In the genomic region with DNA sequence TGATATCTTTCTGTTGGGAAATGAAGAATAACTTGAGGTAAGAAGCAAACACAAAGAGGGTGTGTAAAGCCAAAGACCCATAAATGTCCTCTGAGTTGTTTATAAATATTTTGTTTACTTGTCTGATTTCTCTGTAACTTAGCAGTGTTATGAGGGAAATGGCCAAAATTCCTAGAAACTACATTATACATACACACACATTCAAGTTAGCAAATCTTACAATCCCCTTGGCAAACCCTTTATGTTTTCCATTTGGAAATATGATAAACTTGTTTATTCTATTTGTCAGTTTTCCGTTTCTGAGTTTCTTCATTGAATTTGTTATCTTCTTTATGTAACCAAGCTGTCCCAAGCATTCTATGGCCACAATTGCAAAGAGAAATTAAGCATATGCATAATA, we compare ENCODE assay signal across 22 cellular contexts.
DNase-seq lines count a peak whose midpoint lies in the region; TF ChIP-seq lines count a peak whose summit lies in the region.
"Had no signal": no experiment of that assay in that cellular context is flagged by ENCODE, and none has a peak within 500 bp of the region (broad histone marks: within the 10 kb centered on the region; RNA-seq: fewer than 3 reads in every experiment).

No MANE protein-coding gene starts in this region.

- no peaks in the 10 kb centered on the region for H3K27me3 Mint-ChIP-seq in nephron (ENCODE audit: low read depth)

- H3K4me1 ChIP-seq in PC-9 (replicated peaks; ENCODE audit: insufficient read depth) (no peaks in the 10 kb centered on the region), mammary epithelial cell (ENCODE audit: insufficient read depth, low read length) (no peaks in the 10 kb centered on the region)
- H3K4me1 ChIP-seq: A549 had no signal

- peaks cover 7% of the 10 kb centered on the region for H3K9me3 Mint-ChIP-seq in nephron

- BruUV-seq in PC-9 (replicated peaks; lab: Mats Ljungman, UMichigan), result no TSS peak
- no TSS peak for BruUV-seq in mammary epithelial cell (replicated peaks; lab: Mats Ljungman, UMichigan)

- H3K4me1 Mint-ChIP-seq in nephron, result peaks cover 25% of the 10 kb centered on the region
- H3K4me1 Mint-ChIP-seq: CD8-positive, alpha-beta memory T cell had no signal

- H3K27ac Mint-ChIP-seq in nephron, result peak overlapping the region in 2 of 3 experiments; percentile 22 to 56
- H3K27ac Mint-ChIP-seq: B cell; CD4-positive, alpha-beta T cell; CD8-positive, alpha-beta memory T cell had no signal

- H3K9me3 ChIP-seq in PC-9 (ENCODE audit: insufficient read depth, low read depth) (peaks cover 11% of the 10 kb centered on the region; the same call in 1 of the 2 replicates), mammary epithelial cell (replicated peaks; ENCODE audit: insufficient read depth, low read length) (peaks cover under 1% of the 10 kb centered on the region)

- intact Hi-C loops in PC-9 (cut with micrococcal nuclease; ENCODE audit: unreplicated experiment) (no loop called here), mammary epithelial cell (cut with micrococcal nuclease) (no loop called here)

- DNase-seq in PC-9, result no peak
- peak; percentile 73 for DNase-seq in fibroblast of pulmonary artery (ENCODE audit: low read depth)
- DNase-seq in mammary epithelial cell, result no peak
- no peak for DNase-seq in RPMI8226
- DNase-seq: AML-193; CD4-positive, alpha-beta T cell; CD8-positive, alpha-beta memory T cell; COR-L47; DMS 273 treated with DMSO at 0.1 percent for 48 hours; DMS153; DMS53; DMS79; DND-41; EL; GDM1 had no signal

- no peak overlapping the region for H3K9ac ChIP-seq in mammary epithelial cell (ENCODE audit: insufficient read depth, low read length)
- H3K9ac ChIP-seq: BLaER1 treated with 17β-estradiol and CSF1 and Interleukin-3, amounts not matched to agents 10 nM and 100 nM had no signal

- in situ Hi-C loops in mammary epithelial cell (cut with MboI; ENCODE audit: low sequenced_read_pairs in 2 of 2), result no loop called here

- 0 out of 2 replicates have a peak overlapping the region, but pooled peaks have one; percentile 13 for H2AFZ ChIP-seq in PC-9
- H2AFZ ChIP-seq in mammary epithelial cell (ENCODE audit: low read depth, low read length), result no peak overlapping the region

- CTCF ChIA-PET in PC-9 (lab: Charles Lee) (no interaction called here), mammary epithelial cell (lab: Charles Lee; ENCODE audit: low non-redundant PET) (no interaction called here)

- WGBS in mammary epithelial cell (ENCODE audit: low coverage, missing lambda C conversion rate), result 88% methylated on average over 1 of the region's 1 CpG

- dilution Hi-C loops in mammary epithelial cell (cut with HindIII; ENCODE audit: low sequenced_read_pairs), result no loop called here

- H3K4me3 Mint-ChIP-seq in nephron, result no peak overlapping the region
- H3K4me3 Mint-ChIP-seq: B cell; CD4-positive, alpha-beta T cell; CD8-positive, alpha-beta memory T cell had no signal

- H3K27ac ChIP-seq in PC-9 (no peak overlapping the region), mammary epithelial cell (ENCODE audit: insufficient read depth, low read depth, low read length) (no peak overlapping the region)
- H3K27ac ChIP-seq: 22Rv1; A549; BLaER1 treated with 17β-estradiol and CSF1 and Interleukin-3, amounts not matched to agents 10 nM and 100 nM; C4-2B had no signal

- H3K36me3 Mint-ChIP-seq in nephron (ENCODE audit: low read depth), result peaks cover 1% of the 10 kb centered on the region
- H3K36me3 Mint-ChIP-seq: CD8-positive, alpha-beta memory T cell had no signal

- no peaks in the 10 kb centered on the region for H3K9me2 ChIP-seq in PC-9 (ENCODE audit: insufficient read depth)

- TF ChIP-seq CTCF in PC-9 (conservative IDR thresholded peaks at IDR 0.05), result no peak
- TF ChIP-seq CTCF in fibroblast of pulmonary artery (IDR thresholded peaks at IDR 0.05; ENCODE audit: low read length, missing control alignments), result no peak
- no peak for TF ChIP-seq CTCF in nephron (IDR thresholded peaks at IDR 0.05; ENCODE audit: unreplicated experiment in 3 of 3)
- no peak for TF ChIP-seq CTCF in mammary epithelial cell (conservative IDR thresholded peaks at IDR 0.05 in 1 of 2, IDR thresholded peaks at IDR 0.05 in 1 of 2; ENCODE audit: extremely low read depth in 1 of 2, insufficient read depth in 1 of 2, low read depth in 1 of 2, low read length in 2 of 2)

- no peaks in the 10 kb centered on the region for H3K36me3 ChIP-seq in PC-9 (ENCODE audit: low read depth)
- H3K36me3 ChIP-seq in mammary epithelial cell (ENCODE audit: insufficient read depth, low read length), result no peaks in the 10 kb centered on the region
- H3K36me3 ChIP-seq: BLaER1 treated with 17β-estradiol and CSF1 and Interleukin-3, amounts not matched to agents 10 nM and 100 nM had no signal

- no peak overlapping the region for H3K4me3 ChIP-seq in PC-9
- no peak overlapping the region for H3K4me3 ChIP-seq in fibroblast of pulmonary artery (replicated peaks; ENCODE audit: low read depth, low read length)
- no peak overlapping the region for H3K4me3 ChIP-seq in mammary epithelial cell (replicated peaks in 1 of 3; ENCODE audit: insufficient read depth in 1 of 3, low read depth in 2 of 3, low read length in 3 of 3)
- H3K4me3 ChIP-seq: A549; BLaER1 treated with 17β-estradiol and CSF1 and Interleukin-3, amounts not matched to agents 10 nM and 100 nM; GM12878 had no signal

- H4K20me1 ChIP-seq in PC-9 (ENCODE audit: insufficient read depth) (no peaks in the 10 kb centered on the region), mammary epithelial cell (ENCODE audit: insufficient read depth, low read length) (no peaks in the 10 kb centered on the region)
- H4K20me1 ChIP-seq: BLaER1 treated with 17β-estradiol and CSF1 and Interleukin-3, amounts not matched to agents 10 nM and 100 nM had no signal

- no peaks in the 10 kb centered on the region for H3K79me2 ChIP-seq in PC-9 (ENCODE audit: low read depth)
- H3K79me2 ChIP-seq in mammary epithelial cell (ENCODE audit: insufficient read depth, low read length), result no peaks in the 10 kb centered on the region

- H3K4me2 ChIP-seq in PC-9 (no peak overlapping the region), mammary epithelial cell (ENCODE audit: insufficient read depth, low read depth, low read length) (no peak overlapping the region)
- H3K4me2 ChIP-seq: A549; BLaER1 treated with 17β-estradiol and CSF1 and Interleukin-3, amounts not matched to agents 10 nM and 100 nM had no signal

- H3K27me3 ChIP-seq in PC-9 (ENCODE audit: insufficient read depth, low read depth), result no peaks in the 10 kb centered on the region
- H3K27me3 ChIP-seq in mammary epithelial cell (ENCODE audit: insufficient read depth, low read length), result no peaks in the 10 kb centered on the region
- H3K27me3 ChIP-seq: BLaER1 treated with 17β-estradiol and CSF1 and Interleukin-3, amounts not matched to agents 10 nM and 100 nM had no signal

- H3F3A ChIP-seq in PC-9 (ENCODE audit: insufficient read depth, low read depth), result no peaks in the 10 kb centered on the region

- POLR2A ChIA-PET in PC-9 (lab: Charles Lee; ENCODE audit: unreplicated experiment), result interaction anchor here (0.7 kb wide), 1 partner anchor 1838 kb away, joined by 5 read pairs; no protein-coding TSS in a partner anchor
